22 cellular contexts compared by ENCODE assay signal in the genomic region with DNA sequence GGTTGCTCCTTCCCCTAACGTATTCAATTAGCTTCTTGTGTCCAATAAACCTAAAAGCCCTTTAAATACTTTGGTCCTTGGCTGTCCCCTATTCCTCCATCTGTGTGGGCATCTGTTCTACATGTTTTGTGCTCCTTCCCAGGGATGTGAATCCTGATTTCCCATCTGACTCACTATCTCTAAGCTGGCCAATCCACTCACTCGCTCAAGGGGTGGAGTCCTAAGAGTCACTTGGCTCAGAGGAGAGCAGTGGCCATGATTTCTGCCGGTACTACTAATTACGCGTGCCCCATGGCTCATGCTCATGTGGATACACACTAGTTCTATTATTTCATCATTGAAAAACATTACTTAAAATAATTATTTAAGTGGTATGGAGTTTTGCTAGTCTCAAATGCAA.
"Had no signal": no experiment of that assay in that cellular context is flagged by ENCODE, and none has a peak within 500 bp of the region (broad histone marks: within the 10 kb centered on the region; RNA-seq: fewer than 3 reads in every experiment).

No MANE protein-coding gene starts in this region.

- H3K27ac ChIP-seq: epithelial cell of prostate, lower lobe of right lung, neural progenitor cell, stomach, suprapubic skin, tibial nerve had no signal

- H3K27me3 Mint-ChIP-seq: activated CD4-positive, alpha-beta memory T cell treated with anti-CD3 and anti-CD28 coated beads for 36 hours; activated naive CD4-positive, alpha-beta T cell treated with anti-CD3 and anti-CD28 coated beads, Interleukin-2, amount 10 ng/mL, durations not matched to agents 7 days and 5 days; naive thymus-derived CD4-positive, alpha-beta T cell had no signal

- H3K4me3 ChIP-seq: lower lobe of right lung, neural progenitor cell, stomach, suprapubic skin, tibial nerve had no signal

- H3K4me3 Mint-ChIP-seq: activated CD4-positive, alpha-beta memory T cell treated with anti-CD3 and anti-CD28 coated beads for 36 hours; activated naive CD4-positive, alpha-beta T cell treated with anti-CD3 and anti-CD28 coated beads, Interleukin-2, amount 10 ng/mL, durations not matched to agents 7 days and 5 days; activated T-cell treated with anti-CD3 and anti-CD28 coated beads, Interleukin-2, amount 50 U/mL, for 72 hours; endodermal cell; naive thymus-derived CD4-positive, alpha-beta T cell; neural progenitor cell; stimulated activated memory B cell treated with anti-CD40 and anti-IgM and Interleukin-4, amounts not matched to agents 10 μg/mL and 1 μg/mL and 100 μg/mL, for 72 hours had no signal

- H3K9me3 ChIP-seq: lower lobe of right lung, stomach, suprapubic skin, tibial nerve had no signal

- H3K36me3 Mint-ChIP-seq: activated CD4-positive, alpha-beta memory T cell treated with anti-CD3 and anti-CD28 coated beads for 36 hours; activated naive CD4-positive, alpha-beta T cell treated with anti-CD3 and anti-CD28 coated beads, Interleukin-2, amount 10 ng/mL, durations not matched to agents 7 days and 5 days; naive thymus-derived CD4-positive, alpha-beta T cell; neural progenitor cell; stimulated activated memory B cell treated with anti-CD40 and anti-IgM and Interleukin-4, amounts not matched to agents 10 μg/mL and 1 μg/mL and 100 μg/mL, for 72 hours had no signal

- H3K27me3 ChIP-seq: neural progenitor cell, stomach, suprapubic skin, tibial nerve had no signal

- H3K9me3 Mint-ChIP-seq: endodermal cell; neural progenitor cell; stimulated activated memory B cell treated with anti-CD40 and anti-IgM and Interleukin-4, amounts not matched to agents 10 μg/mL and 1 μg/mL and 100 μg/mL, for 72 hours had no signal

- DNase-seq: activated CD4-positive, alpha-beta memory T cell treated with anti-CD3 and anti-CD28 coated beads for 36 hours; activated CD4-positive, alpha-beta T cell treated with anti-CD3 and anti-CD28 coated beads for 48 hours; activated CD4-positive, CD25-positive, alpha-beta regulatory T cell; activated effector memory CD4-positive, alpha-beta T cell treated with Interleukin-2 at 50 U/mL for 16 hours; activated naive CD4-positive, alpha-beta T cell treated with anti-CD3 and anti-CD28 coated beads, Interleukin-2, amount 10 ng/mL, durations not matched to agents 7 days and 5 days; activated T-cell treated with anti-CD3 and anti-CD28 coated beads, Interleukin-2, amount 50 U/mL, for 72 hours; amygdala; cerebellar nuclear complex; cortex of kidney; endodermal cell; foreskin fibroblast; lower lobe of right lung; naive thymus-derived CD4-positive, alpha-beta T cell; posterior cingulate gyrus; small intestine; stimulated activated CD4-positive, alpha-beta T cell treated with anti-CD3 and anti-CD28 coated beads, Interleukin-2, amount 100 ng/mL, for 24 hours; stomach had no signal

- H3K36me3 ChIP-seq: lower lobe of right lung, neural progenitor cell, stomach, suprapubic skin, tibial nerve had no signal

- H3K27ac Mint-ChIP-seq: activated CD4-positive, alpha-beta memory T cell treated with anti-CD3 and anti-CD28 coated beads for 36 hours; activated naive CD4-positive, alpha-beta T cell treated with anti-CD3 and anti-CD28 coated beads, Interleukin-2, amount 10 ng/mL, durations not matched to agents 7 days and 5 days; activated T-cell treated with anti-CD3 and anti-CD28 coated beads, Interleukin-2, amount 50 U/mL, for 72 hours; endodermal cell; naive thymus-derived CD4-positive, alpha-beta T cell; neural progenitor cell; stimulated activated memory B cell treated with anti-CD40 and anti-IgM and Interleukin-4, amounts not matched to agents 10 μg/mL and 1 μg/mL and 100 μg/mL, for 72 hours had no signal

- H3K4me1 Mint-ChIP-seq: activated naive CD4-positive, alpha-beta T cell treated with anti-CD3 and anti-CD28 coated beads, Interleukin-2, amount 10 ng/mL, durations not matched to agents 7 days and 5 days; naive thymus-derived CD4-positive, alpha-beta T cell; stimulated activated memory B cell treated with anti-CD40 and anti-IgM and Interleukin-4, amounts not matched to agents 10 μg/mL and 1 μg/mL and 100 μg/mL, for 72 hours had no signal
